In the genomic region with DNA sequence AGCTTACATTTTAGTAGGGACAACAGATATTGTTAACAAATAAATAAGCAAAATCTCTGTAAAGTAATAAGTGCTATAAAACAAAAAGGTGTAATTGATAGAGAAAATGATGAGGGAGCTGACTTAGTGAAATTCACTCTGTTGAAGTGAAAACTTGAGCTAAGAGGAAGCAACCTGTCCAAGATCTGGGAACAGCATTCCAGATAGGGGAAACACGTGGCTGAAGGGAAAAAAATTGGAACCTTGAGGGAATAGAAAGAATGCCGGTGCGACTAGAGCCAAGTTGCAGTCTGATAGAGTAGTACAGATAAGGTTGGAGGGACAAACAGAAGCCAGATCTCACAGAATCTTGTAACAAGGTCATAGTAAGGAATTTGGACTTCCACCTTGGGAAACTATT, we compare ENCODE assay signal across 8 cellular contexts. TPM values are rescaled to one million over a fixed set of nuclear protein-coding genes. Genes with fewer than 3 reads are reported as not detected.
A peak's percentile ranks its signal among the peaks of the same experiment; 100 is the strongest.
DNase-seq lines count a peak whose midpoint lies in the region; ATAC-seq, FAIRE-seq and TF ChIP-seq lines count a peak whose summit lies in the region.

No MANE protein-coding gene starts in this region.

- DNase-seq in ELR (ENCODE audit: low read depth) (peak; percentile 17), PC-3 (no peak), epithelial cell of prostate (ENCODE audit: low read depth, low spot score) (no peak), pancreas (peak in 3 of 6 donors; percentile 20 to 54 (median 22)), globus pallidus (ENCODE audit: low spot score) (no peak), substantia nigra (lab: John Stamatoyannopoulos, UW) (no peak)

- H3K4me1 ChIP-seq in PC-3 (ENCODE audit: insufficient read depth, low read length), result peaks cover 14% of the 10 kb centered on the region
- H3K4me1 ChIP-seq in pancreas, result peaks cover 4 to 22% (median 17%) of the 10 kb centered on the region in 3 donors

- TSS peak; percentile 35 for BruUV-seq in PC-3 (replicated peaks; lab: Mats Ljungman, UMichigan)

- POLR2A ChIA-PET in PC-3 (lab: Charles Lee; ENCODE audit: unreplicated experiment), result no interaction called here

- no peak for ATAC-seq in PC-3
- peak; percentile 56 to 76 (median 66) for ATAC-seq in pancreas
- no peak for ATAC-seq in HG03135 (IDR thresholded peaks at IDR 0.05; ENCODE audit: unreplicated experiment)
- ATAC-seq in GM18861 (IDR thresholded peaks at IDR 0.05; ENCODE audit: unreplicated experiment), result no peak

- H3K9me3 ChIP-seq in PC-3 (ENCODE audit: low read length) (no peaks in the 10 kb centered on the region), pancreas (no peaks in the 10 kb centered on the region)

- H3K79me2 ChIP-seq in PC-3 (ENCODE audit: low read length), result peaks cover 40% of the 10 kb centered on the region

- H3K4me3 ChIP-seq in PC-3 (ENCODE audit: low read length) (peak overlapping the region; percentile 96), pancreas (peak overlapping the region in 2 of 4 donors; percentile 62 to 90)

- peak overlapping the region; percentile 93 for H3K4me2 ChIP-seq in PC-3 (ENCODE audit: low read length)

- peak overlapping the region; percentile 84 for H2AFZ ChIP-seq in PC-3 (ENCODE audit: low read length)

- no peak for FAIRE-seq in pancreas (lab: Jason Lieb, UNC)

- H3K9me2 ChIP-seq in PC-3 (replicated peaks; ENCODE audit: low read length), result no peaks in the 10 kb centered on the region

- intact Hi-C loops in PC-3 (cut with micrococcal nuclease) (no loop called here), pancreas (cut with DNase I) (loop anchor here in 2 of 3 donors (10.0 kb wide), 2 partner anchors 111 to 131 kb away; no protein-coding TSS in a partner anchor)

- peaks cover 8% of the 10 kb centered on the region; the same call in 1 of the 2 replicates for H4K20me1 ChIP-seq in PC-3 (ENCODE audit: low read length)

- CTCF ChIA-PET in PC-3 (lab: Charles Lee), result no interaction called here

- H3K27ac ChIP-seq in PC-3 (ENCODE audit: low read length) (no peak overlapping the region), epithelial cell of prostate (peak overlapping the region; percentile 70), pancreas (peak overlapping the region; percentile 59 to 83 (median 70)), substantia nigra (ENCODE audit: low read depth, low read length, poor library complexity, severe bottlenecking) (no peak overlapping the region)

- TF ChIP-seq CTCF in PC-3 (conservative IDR thresholded peaks at IDR 0.05; ENCODE audit: low read depth, low read length) (no peak), pancreas (IDR thresholded peaks at IDR 0.05) (no peak)

- H3K36me3 ChIP-seq in PC-3 (ENCODE audit: low read depth, low read length), result peaks cover 6% of the 10 kb centered on the region; the same call in 1 of the 2 replicates
- H3K36me3 ChIP-seq in pancreas, result no peaks in the 10 kb centered on the region

- H3K27me3 ChIP-seq in PC-3 (ENCODE audit: low read length) (no peaks in the 10 kb centered on the region), pancreas (no peaks in the 10 kb centered on the region)

- no peaks in the 10 kb centered on the region for H3F3A ChIP-seq in PC-3 (ENCODE audit: low read length, unreplicated experiment)

- WGBS in pancreas, 2 donors, result 2 to 4% methylated on average over 3 of the region's 3 CpGs

- peak overlapping the region; percentile 87; the same call in 1 of the 2 replicates for H3K9ac ChIP-seq in PC-3 (ENCODE audit: low read length)

RNA-seq across cellular contexts. Expression of a gene that starts 0.6 kb away (rescaled TPM):
- total RNA-seq in PC-3 (2014; rRNA removed), result 12.5 and 12.9 TPM in 2 replicates
- total RNA-seq in pancreas, result 10 to 100 TPM in 4 of 6 donors, 1 to 10 TPM in 2; 9.5 to 21.4 (median 11.1) TPM
- polyA plus RNA-seq in pancreas, result 1 to 10 TPM; 7.7 to 9.3 TPM

RNA-seq across cellular contexts. Expression of a gene that starts 34.6 kb away (rescaled TPM):
- total RNA-seq in PC-3 (2014; rRNA removed), result 7.3 and 9.7 TPM in 2 replicates
- 10 to 100 TPM; 14.1 to 26.0 (median 18.4) TPM for total RNA-seq in pancreas
- 1 to 10 TPM; 7.4 to 9.7 TPM for polyA plus RNA-seq in pancreas

Comparison
In these comparisons a context has a peak if more than half of its experiments do, and no peak if none do; other contexts are left out.
1. ATAC-seq: peak in pancreas (4 of 4); none in PC-3 (single experiment), HG03135 (single experiment) and GM18861 (single experiment).
2. H3K27ac ChIP-seq: peak in epithelial cell of prostate (single experiment) and pancreas (4 of 4); none in PC-3 (single experiment) and substantia nigra (single experiment).